In the genomic region with DNA sequence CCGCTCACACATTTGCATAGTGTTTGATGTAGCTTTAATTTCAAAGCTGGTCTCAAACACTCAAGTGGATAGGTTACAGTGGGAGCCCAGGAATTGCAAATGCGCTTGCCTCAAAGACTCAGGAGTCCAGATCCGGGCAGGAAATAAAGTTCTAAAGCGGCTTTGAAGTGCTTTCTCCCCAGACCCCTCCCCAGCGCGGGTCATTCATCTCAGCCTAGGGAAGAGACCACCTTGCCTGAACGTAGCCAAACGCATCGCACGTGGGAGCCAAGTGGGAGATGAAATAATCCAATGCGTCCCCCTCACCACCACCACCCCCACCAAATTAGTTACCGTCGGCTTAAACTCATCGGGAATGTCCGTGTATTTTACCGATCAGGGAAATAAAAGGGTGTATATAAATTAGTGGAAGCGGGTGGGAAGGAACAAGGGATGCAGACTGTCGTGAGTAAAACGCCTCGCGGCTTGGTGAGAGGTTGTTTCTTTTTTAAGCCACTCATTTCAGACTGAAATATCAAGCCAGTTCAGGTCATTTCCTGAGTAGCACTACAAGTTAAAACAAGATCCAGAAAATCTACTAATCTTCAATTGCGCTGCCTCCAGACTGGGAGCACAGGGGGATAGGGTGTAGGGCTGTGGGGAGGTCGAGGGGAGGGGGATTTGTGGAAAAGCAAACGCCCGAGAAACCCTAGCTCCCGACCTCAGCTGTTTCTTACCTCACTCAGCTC, we compare ENCODE assay signal across 7 cellular contexts.
DNase-seq lines count a peak whose midpoint lies in the region; ATAC-seq and TF ChIP-seq lines count a peak whose summit lies in the region.

No MANE protein-coding gene starts in this region.

- H3K4me1 ChIP-seq in HEK293 (ENCODE audit: control insufficient read depth, insufficient read depth, low read length) (peaks cover 17% of the 10 kb centered on the region), Peyer's patch (peaks cover 0 to 4% (median 0%) of the 10 kb centered on the region in 4 donors), duodenal mucosa (ENCODE audit: control insufficient read depth in 1 of 2, insufficient read depth in 2 of 2, low read length in 2 of 2) (peaks cover 0 to 6% of the 10 kb centered on the region in 2 donors), mononuclear cell (ENCODE audit: insufficient read depth, low read length) (peaks cover 19% of the 10 kb centered on the region)

- H3K36me3 ChIP-seq in HEK293 (ENCODE audit: control insufficient read depth in 2 of 2, insufficient read depth in 1 of 2, low read length in 2 of 2) (no peaks in the 10 kb centered on the region), Peyer's patch (no peaks in the 10 kb centered on the region), duodenal mucosa (ENCODE audit: control insufficient read depth in 1 of 2, insufficient read depth in 2 of 2, low read length in 2 of 2) (no peaks in the 10 kb centered on the region)

- H3K27me3 ChIP-seq in Peyer's patch = no peaks in the 10 kb centered on the region
- peaks cover 0 to 27% of the 10 kb centered on the region in 2 donors for H3K27me3 ChIP-seq in duodenal mucosa (ENCODE audit: control insufficient read depth in 1 of 2, insufficient read depth in 2 of 2, low read length in 2 of 2)
- peaks cover 68% of the 10 kb centered on the region for H3K27me3 ChIP-seq in mononuclear cell (ENCODE audit: insufficient read depth, low read length)

- no peaks in the 10 kb centered on the region for H3K9me3 ChIP-seq in HEK293 (ENCODE audit: control insufficient read depth, insufficient read depth, low read depth, low read length)
- H3K9me3 ChIP-seq in Peyer's patch = no peaks in the 10 kb centered on the region
- H3K9me3 ChIP-seq in duodenal mucosa (ENCODE audit: control insufficient read depth in 1 of 2, low read length in 2 of 2) = no peaks in the 10 kb centered on the region
- H3K9me3 ChIP-seq in mononuclear cell (ENCODE audit: low read depth, low read length) = no peaks in the 10 kb centered on the region

- H3K9ac ChIP-seq in duodenal mucosa (ENCODE audit: low read depth in 1 of 2, low read length in 2 of 2) = peak overlapping the region; percentile 25 to 41

- POLR2A ChIA-PET in HEK293 (lab: Yijun Ruan, JAX) = interaction anchor here (1.2 to 2.9 kb wide), 6 partner anchors 25 to 317 kb away, joined by 3 to 8 read pairs (median 4); partner anchors contain the start of gene DCP2

- DNase-seq in Peyer's patch (no peak), NCI-H146 treated with DMSO at 0.1 percent for 48 hours (lab: John Stamatoyannopoulos, UW; ENCODE audit: unreplicated experiment) (no peak), NCI-H226 (no peak)

- TF ChIP-seq CTCF in HEK293 (tag by site-specific recombination; IDR thresholded peaks at IDR 0.05) (no peak), Peyer's patch (IDR thresholded peaks at IDR 0.05) (no peak)

- ATAC-seq in GM18499 (IDR thresholded peaks at IDR 0.05; ENCODE audit: insufficient read depth, unreplicated experiment) = peak; percentile 16

- H3K4me3 ChIP-seq in HEK293 (ENCODE audit: low read depth, low read length) = peak overlapping the region; percentile 79
- H3K4me3 ChIP-seq in Peyer's patch = peak overlapping the region; percentile 57 to 83 (median 71)
- H3K4me3 ChIP-seq in duodenal mucosa (ENCODE audit: low read depth in 1 of 2, low read length in 2 of 2) = peak overlapping the region; percentile 81
- H3K4me3 ChIP-seq in mononuclear cell (ENCODE audit: low read length) = peak overlapping the region; percentile 44

- no peak for TF ChIP-seq POLR2A in Peyer's patch (IDR thresholded peaks at IDR 0.05)

- CTCF ChIA-PET in HEK293 (lab: Yijun Ruan, JAX) = interaction anchor here (0.9 to 1.1 kb wide), 3 partner anchors 120 to 298 kb away, joined by 3 to 4 read pairs (median 4); no protein-coding TSS in a partner anchor

- H3K27ac ChIP-seq in HEK293 (ENCODE audit: extremely low read depth, low read depth, low read length) (peak overlapping the region; percentile 94), Peyer's patch (peak overlapping the region; percentile 58 to 89 (median 76)), duodenal mucosa (ENCODE audit: low read depth, low read length) (peak overlapping the region; percentile 8)

TF ChIP-seq in HEK293, 187 proteins besides CTCF, POLR2A, EP300 and RAD21:
- TF ChIP-seq ZNF362 (tag by site-specific recombination; IDR thresholded peaks at IDR 0.05) = no peak
- TF ChIP-seq ZBTB20 (tag by site-specific recombination; IDR thresholded peaks at IDR 0.05) = no peak
- TF ChIP-seq ZNF23 (tag by site-specific recombination; IDR thresholded peaks at IDR 0.05; ENCODE audit: borderline replicate concordance) = no peak
- no peak for TF ChIP-seq ZNF292 (tag by site-specific recombination; IDR thresholded peaks at IDR 0.05; ENCODE audit: borderline replicate concordance, low read depth)
- no peak for TF ChIP-seq GLI2 (tag by site-specific recombination; IDR thresholded peaks at IDR 0.05; ENCODE audit: borderline replicate concordance, low read depth)
- TF ChIP-seq ZNF335 (tag by site-specific recombination; conservative IDR thresholded peaks at IDR 0.05) = peak; percentile 61
- no peak for TF ChIP-seq ZNF280D (tag by site-specific recombination; IDR thresholded peaks at IDR 0.05)
- TF ChIP-seq TCF7L2 (IDR thresholded peaks at IDR 0.05; ENCODE audit: borderline replicate concordance, low read depth, low read length) = no peak
- TF ChIP-seq EGR2 (tag by site-specific recombination; IDR thresholded peaks at IDR 0.05; ENCODE audit: low read depth) = peak; percentile 63
- TF ChIP-seq, protein P1, sequence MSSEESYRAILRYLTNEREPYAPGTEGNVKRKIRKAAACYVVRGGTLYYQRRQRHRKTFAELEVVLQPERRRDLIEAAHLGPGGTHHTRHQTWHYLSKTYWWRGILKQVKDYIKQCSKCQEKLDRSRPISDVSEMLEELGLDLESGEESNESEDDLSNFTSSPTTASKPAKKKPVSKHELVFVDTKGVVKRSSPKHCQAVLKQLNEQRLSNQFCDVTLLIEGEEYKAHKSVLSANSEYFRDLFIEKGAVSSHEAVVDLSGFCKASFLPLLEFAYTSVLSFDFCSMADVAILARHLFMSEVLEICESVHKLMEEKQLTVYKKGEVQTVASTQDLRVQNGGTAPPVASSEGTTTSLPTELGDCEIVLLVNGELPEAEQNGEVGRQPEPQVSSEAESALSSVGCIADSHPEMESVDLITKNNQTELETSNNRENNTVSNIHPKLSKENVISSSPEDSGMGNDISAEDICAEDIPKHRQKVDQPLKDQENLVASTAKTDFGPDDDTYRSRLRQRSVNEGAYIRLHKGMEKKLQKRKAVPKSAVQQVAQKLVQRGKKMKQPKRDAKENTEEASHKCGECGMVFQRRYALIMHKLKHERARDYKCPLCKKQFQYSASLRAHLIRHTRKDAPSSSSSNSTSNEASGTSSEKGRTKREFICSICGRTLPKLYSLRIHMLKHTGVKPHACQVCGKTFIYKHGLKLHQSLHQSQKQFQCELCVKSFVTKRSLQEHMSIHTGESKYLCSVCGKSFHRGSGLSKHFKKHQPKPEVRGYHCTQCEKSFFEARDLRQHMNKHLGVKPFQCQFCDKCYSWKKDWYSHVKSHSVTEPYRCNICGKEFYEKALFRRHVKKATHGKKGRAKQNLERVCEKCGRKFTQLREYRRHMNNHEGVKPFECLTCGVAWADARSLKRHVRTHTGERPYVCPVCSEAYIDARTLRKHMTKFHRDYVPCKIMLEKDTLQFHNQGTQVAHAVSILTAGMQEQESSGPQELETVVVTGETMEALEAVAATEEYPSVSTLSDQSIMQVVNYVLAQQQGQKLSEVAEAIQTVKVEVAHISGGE (tag by site-specific recombination; conservative IDR thresholded peaks at IDR 0.05; ENCODE audit: low read depth) = 0 out of 2 replicates have a peak, but pooled peaks have one; percentile 7
- peak; percentile 51 for TF ChIP-seq ZFHX2 (tag by site-specific recombination; conservative IDR thresholded peaks at IDR 0.05)
TF ChIP-seq in HEK293: peak in this region for 4.

Comparison
In these comparisons a context has a peak if more than half of its experiments do, and no peak if none do; other contexts are left out.
1. H3K27ac ChIP-seq: peak in every context shown above with its lines; median percentile 94 in HEK293; 76 in Peyer's patch; 8 in duodenal mucosa.